8 cellular contexts compared by ENCODE assay signal in genomic region chr14:83071888-83072501, GRCh38.
A peak's percentile ranks its signal among the peaks of the same experiment; 100 is the strongest.
DNase-seq lines count a peak whose midpoint lies in the region; ATAC-seq, FAIRE-seq and TF ChIP-seq lines count a peak whose summit lies in the region.

No MANE protein-coding gene starts in this region.

- peak overlapping the region; percentile 31 for H2AFZ ChIP-seq in HepG2 (ENCODE audit: low read length)

- peak overlapping the region; percentile 39 for H3K4me2 ChIP-seq in HepG2 (ENCODE audit: low read depth, low read length)

- H3K27ac ChIP-seq in HepG2 (ENCODE audit: extremely low read length, insufficient read depth, low read length) (no peak overlapping the region), tibial nerve (no peak overlapping the region)

- ATAC-seq in HG03378 (IDR thresholded peaks at IDR 0.05; ENCODE audit: unreplicated experiment) = peak; percentile 47
- no peak for ATAC-seq in HepG2
- no peak for ATAC-seq in GM18520 (IDR thresholded peaks at IDR 0.05; ENCODE audit: unreplicated experiment)

- H3K79me2 ChIP-seq in HepG2 (ENCODE audit: insufficient read depth, low read length) = no peaks in the 10 kb centered on the region

- no peaks in the 10 kb centered on the region for H4K20me1 ChIP-seq in HepG2 (ENCODE audit: insufficient read depth, low read length)

- H3K4me3 ChIP-seq in HepG2 (replicated peaks in 1 of 3; ENCODE audit: insufficient read depth in 1 of 3, low read depth in 2 of 3, low read length in 3 of 3) (no peak overlapping the region), tibial nerve (no peak overlapping the region)

- CTCF ChIA-PET in HepG2 (lab: Yijun Ruan, JAX; ENCODE audit: low intra/inter-chr PET ratio, low total read pairs) = interaction anchor here (0.7 to 1.5 kb wide), 3 partner anchors 362 to 1362 kb away, joined by 3 to 5 read pairs (median 4); no protein-coding TSS in a partner anchor

- no peaks in the 10 kb centered on the region for H3K36me3 ChIP-seq in HepG2 (replicated peaks in 1 of 2; ENCODE audit: control insufficient read depth in 1 of 2, insufficient read depth in 2 of 2, low read length in 2 of 2)
- no peaks in the 10 kb centered on the region for H3K36me3 ChIP-seq in tibial nerve

- no peak overlapping the region for H3K9ac ChIP-seq in HepG2 (ENCODE audit: insufficient read depth, low read depth, low read length)

- no peaks in the 10 kb centered on the region for H3K4me1 ChIP-seq in HepG2 (ENCODE audit: insufficient read depth, low read length)
- H3K4me1 ChIP-seq in tibial nerve = no peaks in the 10 kb centered on the region

- TF ChIP-seq RAD21 in HepG2 (CRISPR knock-in tag; IDR thresholded peaks at IDR 0.05) = no peak

- peak; percentile 20 for DNase-seq in GM13977 (ENCODE audit: low spot score)
- DNase-seq in RKO (ENCODE audit: low spot score) = peak; percentile 46
- DNase-seq in HepG2 (ENCODE audit: low spot score) = peak; percentile 18
- no peak for DNase-seq in germinal center (ENCODE audit: low spot score)
- DNase-seq in tibial nerve (ENCODE audit: low spot score in 2 of 2) = no peak
- no peak for DNase-seq in NCI-H526 treated with DMSO at 0.1 percent for 48 hours (lab: John Stamatoyannopoulos, UW)

- FAIRE-seq in HepG2 (lab: Jason Lieb, UNC) = no peak

- TF ChIP-seq POLR2A in HepG2 (IDR thresholded peaks at IDR 0.05; ENCODE audit: insufficient read depth in 1 of 2, low read depth in 2 of 2, low read length in 2 of 2) (no peak), tibial nerve (IDR thresholded peaks at IDR 0.05) (no peak)

- POLR2A ChIA-PET in HepG2 (lab: Yijun Ruan, JAX) = no interaction called here

- peaks cover 11% of the 10 kb centered on the region for H3K9me3 ChIP-seq in HepG2 (ENCODE audit: low read length)
- peaks cover 0 to 18% (median 0%) of the 10 kb centered on the region in 4 donors for H3K9me3 ChIP-seq in tibial nerve

- intact Hi-C loops in HepG2 (cut with micrococcal nuclease; ENCODE audit: unreplicated experiment) = loop anchor here (1.0 to 5.0 kb wide), 3 partner anchors 362 to 1445 kb away; no protein-coding TSS in a partner anchor

- WGBS in HepG2 (ENCODE audit: low lambda C conversion rate) = 17% methylated on average over 5 of the region's 5 CpGs
- WGBS in tibial nerve, 2 donors = 66 to 67% methylated on average over 5 of the region's 5 CpGs

- TF ChIP-seq CTCF in GM13977 (IDR thresholded peaks at IDR 0.05; ENCODE audit: extremely low read depth, insufficient read depth, missing control alignments) (peak; percentile 56), HepG2 (CRISPR knock-in tag; IDR thresholded peaks at IDR 0.05) (peak; percentile 22; the same call in 1 of the 2 replicates), tibial nerve (IDR thresholded peaks at IDR 0.05) (no peak)

- BruUV-seq in HepG2 (replicated peaks; lab: Mats Ljungman, UMichigan) = no TSS peak

- no peaks in the 10 kb centered on the region for H3K27me3 ChIP-seq in HepG2 (ENCODE audit: control insufficient read depth in 1 of 2, insufficient read depth in 2 of 2, low read length in 2 of 2)
- H3K27me3 ChIP-seq in tibial nerve = no peaks in the 10 kb centered on the region

- in situ Hi-C loops in GM13977 (cut with MboI; ENCODE audit: low pct_unique_long_range_greater_than_20kb, low sequenced_read_pairs, unreplicated experiment) (no loop called here), HepG2 (cut with HindIII; ENCODE audit: extremely low pct_ligation_motif_present, low pct_unique_long_range_greater_than_20kb) (no loop called here)

- TF ChIP-seq EP300 in HepG2 (IDR thresholded peaks at IDR 0.05; ENCODE audit: low read depth in 2 of 2, low read length in 2 of 2) (no peak), HepG2 (CRISPR knock-in tag; IDR thresholded peaks at IDR 0.05; ENCODE audit: borderline replicate concordance) (no peak), tibial nerve (IDR thresholded peaks at IDR 0.05) (no peak)

TF ChIP-seq in HepG2, 621 proteins besides CTCF, POLR2A, EP300 and RAD21:
- TF ChIP-seq STAG1 (CRISPR knock-in tag; IDR thresholded peaks at IDR 0.05) = peak; percentile 17; the same call in 1 of the 2 replicates
- no peak for TF ChIP-seq ZNF264 (CRISPR knock-in tag; IDR thresholded peaks at IDR 0.05)
- TF ChIP-seq SMC3 (IDR thresholded peaks at IDR 0.05; ENCODE audit: low read length) = peak; percentile 50; the same call in 1 of the 2 replicates

Comparison
In these comparisons a context has a peak if more than half of its experiments do, and no peak if none do; other contexts are left out.
1. DNase-seq: peak in GM13977 (single experiment), RKO (single experiment) and HepG2 (single experiment); none in germinal center (single experiment), tibial nerve (0 of 2) and NCI-H526 treated with DMSO at 0.1 percent for 48 hours (single experiment).
2. CTCF ChIP-seq: peak in GM13977 (single experiment) and HepG2 (single experiment); none in tibial nerve (0 of 5).